ENCODE assay signal across 22 cellular contexts in the genomic region with DNA sequence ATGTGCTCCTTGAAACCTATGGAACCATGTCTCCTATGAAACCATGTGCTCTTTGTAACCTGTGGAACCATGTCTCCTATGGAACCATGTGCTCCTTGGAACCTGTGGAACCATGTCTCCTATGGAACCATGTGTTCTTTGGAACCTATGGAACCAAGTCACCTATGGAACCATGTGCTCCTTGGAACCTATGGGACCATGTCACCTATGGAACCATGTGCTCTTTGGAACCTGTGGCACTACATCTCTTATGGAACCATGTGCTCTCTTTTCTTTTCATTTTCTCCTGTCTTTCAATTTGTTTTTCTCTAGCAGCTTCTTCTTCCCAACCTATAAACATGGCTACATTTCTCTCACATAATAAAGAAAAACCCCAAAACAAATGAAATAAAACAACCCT. TPM values are rescaled to one million over a fixed set of nuclear protein-coding genes. Genes with fewer than 3 reads are reported as not detected.
"Had no signal": no experiment of that assay in that cellular context is flagged by ENCODE, and none has a peak within 500 bp of the region (broad histone marks: within the 10 kb centered on the region; RNA-seq: fewer than 3 reads in every experiment).

No MANE protein-coding gene starts in this region.

- DNase-seq: colonic mucosa; cortex of kidney; effector CD8-positive, alpha-beta T cell; effector memory CD8-positive, alpha-beta T cell; endodermal cell; foreskin keratinocyte; heart left ventricle; hypothalamus; left cardiac atrium; left lung; left ventricle myocardium superior; lower lobe of right lung; mesendoderm; midbrain; naive thymus-derived CD4-positive, alpha-beta T cell had no signal

- H3K4me1 ChIP-seq: foreskin keratinocyte, left lung, lower lobe of right lung had no signal

- ATAC-seq: effector memory CD8-positive, alpha-beta T cell; foreskin keratinocyte; gastroesophageal sphincter; heart left ventricle; left cardiac atrium; left lung; left ventricle myocardium superior; lower lobe of right lung; naive thymus-derived CD4-positive, alpha-beta T cell had no signal

- H3K9me3 ChIP-seq: colonic mucosa, esophagus muscularis mucosa, gastroesophageal sphincter, heart left ventricle, left lung, lower lobe of right lung had no signal

- H3K27me3 ChIP-seq: colonic mucosa, esophagus muscularis mucosa, foreskin keratinocyte, gastroesophageal sphincter, heart left ventricle, hepatocyte, left lung had no signal

- H3K4me2 ChIP-seq: hepatocyte had no signal

- H3K36me3 ChIP-seq: colonic mucosa, esophagus muscularis mucosa, gastroesophageal sphincter, heart left ventricle, left lung, lower lobe of right lung had no signal

- FAIRE-seq: endometrium, frontal cortex, islet of Langerhans, keratinocyte had no signal

- H3K27ac ChIP-seq: colonic mucosa, esophagus muscularis mucosa, foreskin keratinocyte, gastroesophageal sphincter, heart left ventricle, hepatocyte, left lung, lower lobe of right lung had no signal

- H3K4me3 ChIP-seq: colonic mucosa, esophagus muscularis mucosa, gastroesophageal sphincter, heart left ventricle, hepatocyte, left lung, lower lobe of right lung had no signal

- H2AFZ ChIP-seq: hepatocyte had no signal

- H3K79me2 ChIP-seq: hepatocyte had no signal

RNA-seq across cellular contexts. Expression of a gene that starts 11.9 kb away (rescaled TPM):
- total RNA-seq: naive thymus-derived CD4-positive, alpha-beta T cell had no signal
- polyA plus RNA-seq: naive thymus-derived CD4-positive, alpha-beta T cell had no signal
